ENCODE assay signal across 18 cellular contexts in genomic region chr19:10468133-10468532, GRCh38. TPM values are rescaled to one million over a fixed set of nuclear protein-coding genes. Genes with fewer than 3 reads are reported as not detected.
A peak's percentile ranks its signal among the peaks of the same experiment; 100 is the strongest.
DNase-seq lines count a peak whose midpoint lies in the region; ATAC-seq, FAIRE-seq and TF ChIP-seq lines count a peak whose summit lies in the region.
"Had no signal": no experiment of that assay in that cellular context is flagged by ENCODE, and none has a peak within 500 bp of the region (broad histone marks: within the 10 kb centered on the region; RNA-seq: fewer than 3 reads in every experiment).

No MANE protein-coding gene starts in this region.

- H3K4me2 ChIP-seq in mesendoderm (ENCODE audit: low read length) = no peak overlapping the region
- H3K4me2 ChIP-seq: KMS-11 had no signal

- DNase-seq in Right ventricle myocardium inferior (ENCODE audit: missing footprints) = peak; percentile 23
- no peak for DNase-seq in Right ventricle myocardium superior
- no peak for DNase-seq in mesendoderm
- no peak for DNase-seq in COLO668 (lab: John Stamatoyannopoulos, UW; ENCODE audit: unreplicated experiment)
- no peak for DNase-seq in HT-29 (ENCODE audit: low spot score)
- DNase-seq in KG1 (lab: John Stamatoyannopoulos, UW) = no peak
- no peak for DNase-seq in H54 (ENCODE audit: insufficient read length, low spot score)
- DNase-seq: CD8-positive, alpha-beta T cell; COR-L47; GDM1; GOT3 had no signal

- no peak overlapping the region for H2BK120ac ChIP-seq in mesendoderm (ENCODE audit: low read depth, low read length)

- no peak overlapping the region for H2AK5ac ChIP-seq in mesendoderm (ENCODE audit: low read length)

- no peaks in the 10 kb centered on the region for H3K27me3 ChIP-seq in mesendoderm (ENCODE audit: insufficient read depth, low read length, poor library complexity)
- H3K27me3 ChIP-seq: BLaER1 treated with 17β-estradiol and CSF1 and Interleukin-3, amounts not matched to agents 10 nM and 100 nM had no signal

- no peaks in the 10 kb centered on the region for H3K79me2 ChIP-seq in mesendoderm (ENCODE audit: control insufficient read depth, insufficient read depth, low read length)

- H3K4me3 ChIP-seq in HEK293 (ENCODE audit: low read depth, low read length) = no peak overlapping the region
- no peak overlapping the region for H3K4me3 ChIP-seq in mesendoderm (ENCODE audit: low read length)
- H3K4me3 ChIP-seq: BLaER1 treated with 17β-estradiol and CSF1 and Interleukin-3, amounts not matched to agents 10 nM and 100 nM had no signal

- H3K79me1 ChIP-seq in mesendoderm (ENCODE audit: low read length) = no peaks in the 10 kb centered on the region

- no peak overlapping the region for H2BK5ac ChIP-seq in mesendoderm (ENCODE audit: low read length)

- no peak overlapping the region for H4K8ac ChIP-seq in mesendoderm (ENCODE audit: low read depth, low read length)

- intact Hi-C loops in Right ventricle myocardium inferior (cut with DNase I) = no loop called here
- intact Hi-C loops in Right ventricle myocardium superior (cut with DNase I) = no loop called here

- no peak overlapping the region for H3K23ac ChIP-seq in mesendoderm (ENCODE audit: low read length)

- H2BK15ac ChIP-seq in mesendoderm (replicated peaks; ENCODE audit: low read depth) = no peak overlapping the region

- no peak for TF ChIP-seq CTCF in HEK293 (tag by site-specific recombination; IDR thresholded peaks at IDR 0.05)

- peak overlapping the region; percentile 29 for H3K18ac ChIP-seq in mesendoderm (ENCODE audit: low read length)

- POLR2A ChIA-PET in HEK293 (lab: Yijun Ruan, JAX) = interaction anchor here (0.6 kb wide), 1 partner anchor 10 kb away, joined by 3 read pairs; no protein-coding TSS in a partner anchor

- no peaks in the 10 kb centered on the region for H3K4me1 ChIP-seq in HEK293 (ENCODE audit: control insufficient read depth, insufficient read depth, low read length)
- no peaks in the 10 kb centered on the region for H3K4me1 ChIP-seq in mesendoderm (ENCODE audit: control insufficient read depth, low read depth, low read length)

- no peaks in the 10 kb centered on the region for H3K9me3 ChIP-seq in HEK293 (ENCODE audit: control insufficient read depth, insufficient read depth, low read depth, low read length)
- H3K9me3 ChIP-seq: BLaER1 treated with 17β-estradiol and CSF1 and Interleukin-3, amounts not matched to agents 10 nM and 100 nM had no signal

- H3K9ac ChIP-seq in mesendoderm (ENCODE audit: low read length) = no peak overlapping the region
- H3K9ac ChIP-seq: KMS-11 had no signal

- no peak for FAIRE-seq in H54 (lab: Jason Lieb, UNC)
- FAIRE-seq: GM12892, GM18507 had no signal

- ATAC-seq in Right ventricle myocardium inferior = no peak
- no peak for ATAC-seq in Right ventricle myocardium superior (ENCODE audit: poor library complexity)
- ATAC-seq: CD8-positive, alpha-beta T cell; HCT116 had no signal

- H3K36me3 ChIP-seq in HEK293 (ENCODE audit: control insufficient read depth in 2 of 2, insufficient read depth in 1 of 2, low read length in 2 of 2) (peaks cover 0 to 10% of the 10 kb centered on the region in 2 experiments; a peak in 2 of 3 replicates), mesendoderm (ENCODE audit: control insufficient read depth, insufficient read depth, low read length) (no peaks in the 10 kb centered on the region)

- WGBS in mesendoderm (ENCODE audit: extremely low coverage, insufficient coverage, low lambda C conversion rate) = no CpG with 5 or more reads among the region's 12 CpGs

- CTCF ChIA-PET in HEK293 (lab: Yijun Ruan, JAX) = no interaction called here

- H4K5ac ChIP-seq in mesendoderm (ENCODE audit: low read length) = no peak overlapping the region

- H3K56ac ChIP-seq in mesendoderm (ENCODE audit: low read length) = no peak overlapping the region

- no peak overlapping the region for H3K4ac ChIP-seq in mesendoderm (ENCODE audit: low read depth, low read length)

- no peak overlapping the region for H3K27ac ChIP-seq in HEK293 (ENCODE audit: extremely low read depth, low read depth, low read length)
- no peak overlapping the region for H3K27ac ChIP-seq in mesendoderm (ENCODE audit: low read depth, low read length)
- H3K27ac ChIP-seq: 22Rv1, KMS-11 had no signal

- TF ChIP-seq POLR2A in H54 (IDR thresholded peaks at IDR 0.05; ENCODE audit: low read depth, low read length) = no peak

TF ChIP-seq in HEK293, 187 proteins besides CTCF, POLR2A, EP300 and RAD21:
- no peak for TF ChIP-seq ZNF658 (tag by site-specific recombination; IDR thresholded peaks at IDR 0.05)
- TF ChIP-seq ZNF585B (tag by site-specific recombination; IDR thresholded peaks at IDR 0.05) = no peak
- TF ChIP-seq ZNF354C (tag by site-specific recombination; IDR thresholded peaks at IDR 0.05; ENCODE audit: borderline replicate concordance, low read depth) = no peak
- TF ChIP-seq PRDM10 (tag by site-specific recombination; IDR thresholded peaks at IDR 0.05) = peak; percentile 33
- no peak for TF ChIP-seq ZIC2 (tag by site-specific recombination; IDR thresholded peaks at IDR 0.05)
- 0 out of 2 replicates have a peak, but pooled peaks have one; percentile 14 for TF ChIP-seq GLIS1 (tag by site-specific recombination; IDR thresholded peaks at IDR 0.05)
- no peak for TF ChIP-seq ZNF473 (tag by site-specific recombination; IDR thresholded peaks at IDR 0.05)
- TF ChIP-seq PATZ1 (tag by site-specific recombination; IDR thresholded peaks at IDR 0.05) = 0 out of 2 replicates have a peak, but pooled peaks have one; percentile 9
TF ChIP-seq in HEK293: peak in this region for 3.

RNA-seq across cellular contexts. Expression of gene KEAP1, which starts 35.0 kb away (rescaled TPM):
- 82.8 TPM for total RNA-seq in Right ventricle myocardium inferior
- 78.3 TPM for total RNA-seq in Right ventricle myocardium superior
- 36.4 TPM for polyA plus RNA-seq in mesendoderm (2013, experiment 1 of 2)
- polyA plus RNA-seq in mesendoderm (2013, experiment 2 of 2) = 34.5 TPM
- total RNA-seq in HT-29 (2014; rRNA removed; shearing (Covaris generic)) = 99.5 and 114 TPM in 2 replicates

RNA-seq across cellular contexts. Expression of gene PDE4A, which starts 47.8 kb away (rescaled TPM):
- total RNA-seq in Right ventricle myocardium inferior (37.0 TPM), Right ventricle myocardium superior (36.8 TPM)
- polyA plus RNA-seq in mesendoderm (2013, experiment 1 of 2) = 1.4 TPM
- polyA plus RNA-seq in mesendoderm (2013, experiment 2 of 2) = 1.4 TPM
- total RNA-seq in HT-29 (2014; rRNA removed; shearing (Covaris generic)) = 0.16 and 0.36 TPM in 2 replicates

RNA-seq across cellular contexts. Expression of gene S1PR5, which starts 49.1 kb away (rescaled TPM):
- total RNA-seq in Right ventricle myocardium inferior (0.27 TPM), Right ventricle myocardium superior (0.13 TPM)
- polyA plus RNA-seq in mesendoderm (2013, experiment 1 of 2) = 2.4 TPM
- polyA plus RNA-seq in mesendoderm (2013, experiment 2 of 2) = 2.4 TPM
- not detected in 2 replicates for total RNA-seq in HT-29 (2014; rRNA removed; shearing (Covaris generic))

Comparison
In these comparisons a context has a peak if more than half of its experiments do, and no peak if none do; other contexts are left out.
1. RNA of gene PDE4A, which starts 47.8 kb away (total RNA-seq): 37.0 TPM in Right ventricle myocardium inferior (single experiment) and 36.8 TPM in Right ventricle myocardium superior (single experiment); 0.16 to 0.36 TPM in HT-29; every median in the first group is over 10 times any median in the second.